ENCODE assay signal across 35 cellular contexts in the genomic region with DNA sequence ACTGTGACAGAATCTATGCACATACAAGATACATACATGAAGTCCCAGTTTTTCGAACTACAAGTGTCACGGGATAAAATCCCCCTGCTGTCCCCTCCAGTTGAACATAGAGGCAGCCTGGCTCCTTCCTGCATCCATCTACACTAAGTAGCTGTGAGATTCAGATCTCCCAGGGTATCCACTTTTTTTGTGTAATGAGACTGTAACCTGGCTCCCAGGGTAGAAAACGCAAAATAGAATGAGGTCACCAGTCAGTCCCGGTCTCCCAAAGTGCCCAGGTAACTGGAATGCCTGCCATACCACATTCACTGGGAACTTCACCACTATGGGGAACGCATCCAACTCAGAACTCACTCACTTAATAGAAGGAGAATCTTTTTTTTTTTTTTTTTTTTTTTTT.
DNase-seq lines count a peak whose midpoint lies in the region; ATAC-seq and TF ChIP-seq lines count a peak whose summit lies in the region.
"Had no signal": no experiment of that assay in that cellular context is flagged by ENCODE, and none has a peak within 500 bp of the region (broad histone marks: within the 10 kb centered on the region; RNA-seq: fewer than 3 reads in every experiment).

No MANE protein-coding gene starts in this region.

- 91 to 94% methylated on average over 2 to 4 of the region's 5 CpGs for WGBS in endodermal cell (ENCODE audit: insufficient coverage in 1 of 2, insufficient read length in 1 of 2), 2 experiments
- WGBS in mesendoderm (ENCODE audit: extremely low coverage, insufficient coverage, low lambda C conversion rate): no CpG with 5 or more reads among the region's 5 CpGs
- WGBS in stomach, 5 donors: 93 to 97% (median 94%) methylated on average over 5 of the region's 5 CpGs

- H2BK120ac ChIP-seq in mesendoderm (ENCODE audit: low read depth, low read length): no peak overlapping the region

- H4K8ac ChIP-seq in mesendoderm (ENCODE audit: low read depth, low read length): no peak overlapping the region

- H3K79me2 ChIP-seq in mesendoderm (ENCODE audit: control insufficient read depth, insufficient read depth, low read length): no peaks in the 10 kb centered on the region

- H3K4me3 ChIP-seq in endodermal cell (ENCODE audit: low read length): no peak overlapping the region
- no peak overlapping the region for H3K4me3 ChIP-seq in mesendoderm (ENCODE audit: low read length)
- H3K4me3 ChIP-seq in stomach: no peak overlapping the region
- H3K4me3 ChIP-seq: A549; BLaER1; BLaER1 treated with 17β-estradiol and CSF1 and Interleukin-3, amounts not matched to agents 10 nM and 100 nM had no signal

- H3K36me3 Mint-ChIP-seq in endodermal cell (ENCODE audit: low read depth): no peaks in the 10 kb centered on the region
- peaks cover 59% of the 10 kb centered on the region for H3K36me3 Mint-ChIP-seq in nephron progenitor cell (ENCODE audit: low read depth)
- H3K36me3 Mint-ChIP-seq in glutamatergic neuron (ENCODE audit: unreplicated experiment): no peaks in the 10 kb centered on the region
- no peaks in the 10 kb centered on the region for H3K36me3 Mint-ChIP-seq in activated naive CD4-positive, alpha-beta T cell treated with anti-CD3 and anti-CD28 coated beads, Interleukin-2, amount 50 U/mL, for 72 hours
- H3K36me3 Mint-ChIP-seq: CD4-positive, alpha-beta memory T cell; CD4-positive, CD25-positive, alpha-beta regulatory T cell; CD8-positive, alpha-beta T cell had no signal

- H3K4me1 ChIP-seq in endodermal cell (ENCODE audit: control insufficient read depth, insufficient read depth, low read length) (no peaks in the 10 kb centered on the region), mesendoderm (ENCODE audit: control insufficient read depth, low read depth, low read length) (no peaks in the 10 kb centered on the region), stomach (peaks cover 8 to 23% (median 17%) of the 10 kb centered on the region in 4 donors)
- H3K4me1 ChIP-seq: A549, BE2C, Caco-2 had no signal

- no peak overlapping the region for H3K4me3 Mint-ChIP-seq in endodermal cell
- H3K4me3 Mint-ChIP-seq in nephron progenitor cell: no peak overlapping the region
- no peak overlapping the region for H3K4me3 Mint-ChIP-seq in glutamatergic neuron (ENCODE audit: unreplicated experiment)
- H3K4me3 Mint-ChIP-seq: B cell; CD14-positive monocyte; CD4-positive, alpha-beta memory T cell; CD4-positive, alpha-beta T cell; CD8-positive, alpha-beta memory T cell; CD8-positive, alpha-beta T cell had no signal

- TF ChIP-seq POLR2A in stomach (IDR thresholded peaks at IDR 0.05): no peak

- no peaks in the 10 kb centered on the region for H3K27me3 ChIP-seq in endodermal cell (ENCODE audit: control insufficient read depth, insufficient read depth, low read length, poor library complexity, severe bottlenecking)
- no peaks in the 10 kb centered on the region for H3K27me3 ChIP-seq in mesendoderm (ENCODE audit: insufficient read depth, low read length, poor library complexity)
- no peaks in the 10 kb centered on the region for H3K27me3 ChIP-seq in stomach
- H3K27me3 ChIP-seq: BE2C; BLaER1; BLaER1 treated with 17β-estradiol and CSF1 and Interleukin-3, amounts not matched to agents 10 nM and 100 nM had no signal

- no peak overlapping the region for H3K27ac ChIP-seq in endodermal cell (ENCODE audit: low read depth, low read length)
- no peak overlapping the region for H3K27ac ChIP-seq in mesendoderm (ENCODE audit: low read depth, low read length)
- no peak overlapping the region for H3K27ac ChIP-seq in stomach
- H3K27ac ChIP-seq: 22Rv1; A549; BLaER1; BLaER1 treated with 17β-estradiol and CSF1 and Interleukin-3, amounts not matched to agents 10 nM and 100 nM; C4-2B had no signal

- H3K9me3 Mint-ChIP-seq in endodermal cell (no peaks in the 10 kb centered on the region), nephron progenitor cell (no peaks in the 10 kb centered on the region), glutamatergic neuron (ENCODE audit: unreplicated experiment) (no peaks in the 10 kb centered on the region)
- H3K9me3 Mint-ChIP-seq in activated naive CD4-positive, alpha-beta T cell treated with anti-CD3 and anti-CD28 coated beads, Interleukin-2, amount 50 U/mL, for 72 hours: no peaks in the 10 kb centered on the region
- H3K9me3 Mint-ChIP-seq: CD4-positive, alpha-beta T cell; CD8-positive, alpha-beta memory T cell; CD8-positive, alpha-beta T cell had no signal

- no peaks in the 10 kb centered on the region for H3K79me1 ChIP-seq in mesendoderm (ENCODE audit: low read length)

- H3K27ac Mint-ChIP-seq in endodermal cell (no peak overlapping the region), nephron progenitor cell (peak overlapping the region; percentile 71), glutamatergic neuron (ENCODE audit: unreplicated experiment) (no peak overlapping the region)
- no peak overlapping the region for H3K27ac Mint-ChIP-seq in activated naive CD4-positive, alpha-beta T cell treated with anti-CD3 and anti-CD28 coated beads, Interleukin-2, amount 50 U/mL, for 72 hours
- H3K27ac Mint-ChIP-seq: B cell; CD4-positive, alpha-beta memory T cell; CD4-positive, alpha-beta T cell; CD4-positive, CD25-positive, alpha-beta regulatory T cell; CD8-positive, alpha-beta memory T cell; CD8-positive, alpha-beta T cell had no signal

- ATAC-seq in activated naive CD4-positive, alpha-beta T cell treated with anti-CD3 and anti-CD28 coated beads, Interleukin-2, amount 50 U/mL, for 72 hours: no peak
- ATAC-seq: A549; CD8-positive, alpha-beta T cell had no signal

- H3K4ac ChIP-seq in mesendoderm (ENCODE audit: low read depth, low read length): no peak overlapping the region

- H3K36me3 ChIP-seq in endodermal cell (ENCODE audit: control insufficient read depth, insufficient read depth, low read length): peaks cover 7% of the 10 kb centered on the region
- no peaks in the 10 kb centered on the region for H3K36me3 ChIP-seq in mesendoderm (ENCODE audit: control insufficient read depth, insufficient read depth, low read length)
- H3K36me3 ChIP-seq in stomach: peaks cover 0 to 25% (median 20%) of the 10 kb centered on the region in 4 donors
- H3K36me3 ChIP-seq: BE2C had no signal

- H3K9ac ChIP-seq in endodermal cell (ENCODE audit: extremely low read depth, low read length, poor library complexity, severe bottlenecking): no peak overlapping the region
- no peak overlapping the region for H3K9ac ChIP-seq in mesendoderm (ENCODE audit: low read length)
- H3K9ac ChIP-seq: BLaER1; BLaER1 treated with 17β-estradiol and CSF1 and Interleukin-3, amounts not matched to agents 10 nM and 100 nM had no signal

- H3K9me3 ChIP-seq in endodermal cell (ENCODE audit: control insufficient read depth, low read length): no peaks in the 10 kb centered on the region
- no peaks in the 10 kb centered on the region for H3K9me3 ChIP-seq in stomach
- H3K9me3 ChIP-seq: A549, BE2C, BLaER1, Caco-2 had no signal

- intact Hi-C loops in stomach (cut with DNase I; ENCODE audit: low total_unique reads): no loop called here

- H4K5ac ChIP-seq in mesendoderm (ENCODE audit: low read length): no peak overlapping the region

- no peak overlapping the region for H3K18ac ChIP-seq in mesendoderm (ENCODE audit: low read length)

- H3K23ac ChIP-seq in mesendoderm (ENCODE audit: low read length): no peak overlapping the region

- peaks cover 4% of the 10 kb centered on the region for H3K4me1 Mint-ChIP-seq in endodermal cell
- peaks cover 38% of the 10 kb centered on the region for H3K4me1 Mint-ChIP-seq in nephron progenitor cell
- peaks cover 4% of the 10 kb centered on the region for H3K4me1 Mint-ChIP-seq in glutamatergic neuron (ENCODE audit: low read depth, unreplicated experiment)
- H3K4me1 Mint-ChIP-seq: CD14-positive monocyte had no signal

- no peak overlapping the region for H2BK5ac ChIP-seq in mesendoderm (ENCODE audit: low read length)

- no peak overlapping the region for H3K4me2 ChIP-seq in mesendoderm (ENCODE audit: low read length)
- H3K4me2 ChIP-seq: A549; BLaER1; BLaER1 treated with 17β-estradiol and CSF1 and Interleukin-3, amounts not matched to agents 10 nM and 100 nM had no signal

- H3K27me3 Mint-ChIP-seq in endodermal cell (ENCODE audit: insufficient read depth): no peaks in the 10 kb centered on the region
- H3K27me3 Mint-ChIP-seq in nephron progenitor cell (ENCODE audit: low read depth, poor library complexity): peaks cover 4% of the 10 kb centered on the region
- no peaks in the 10 kb centered on the region for H3K27me3 Mint-ChIP-seq in glutamatergic neuron (ENCODE audit: unreplicated experiment)
- H3K27me3 Mint-ChIP-seq: B cell; CD4-positive, alpha-beta memory T cell; CD4-positive, alpha-beta T cell had no signal

- H3K56ac ChIP-seq in mesendoderm (ENCODE audit: low read length): no peak overlapping the region

- TF ChIP-seq CTCF in endodermal cell (conservative IDR thresholded peaks at IDR 0.05) (no peak), nephron progenitor cell (IDR thresholded peaks at IDR 0.05) (no peak), stomach (IDR thresholded peaks at IDR 0.05) (no peak), glutamatergic neuron (IDR thresholded peaks at IDR 0.05; ENCODE audit: partially characterized antibody, unreplicated experiment) (no peak)

- TF ChIP-seq EP300 in stomach (IDR thresholded peaks at IDR 0.05): no peak

- H2BK15ac ChIP-seq in mesendoderm (replicated peaks; ENCODE audit: low read depth): no peak overlapping the region

- H2AK5ac ChIP-seq in mesendoderm (ENCODE audit: low read length): no peak overlapping the region

- DNase-seq in endodermal cell (peak; percentile 55), islet precursor cell (peak; percentile 54), mesendoderm (peak; percentile 49), nephron progenitor cell (no peak), stomach (no peak), glutamatergic neuron (no peak)
- DNase-seq in stimulated activated naive CD4-positive, alpha-beta T cell treated with Interleukin-2 at 50 U/mL for 16 hours (lab: John Stamatoyannopoulos, UW): no peak
- no peak for DNase-seq in activated naive CD4-positive, alpha-beta T cell treated with anti-CD3 and anti-CD28 coated beads, Interleukin-2, amount 50 U/mL, for 72 hours (ENCODE audit: low spot score in 2 of 2)
- DNase-seq: 8988T; ACHN; AML-193; BE2C; C1 segment of cervical spinal cord; Caco-2; Calu3; CD4-positive, alpha-beta memory T cell; CD4-positive, alpha-beta T cell; CD4-positive, CD25-positive, alpha-beta regulatory T cell; CD8-positive, alpha-beta memory T cell; CD8-positive, alpha-beta T cell; COR-L47; DMS 273 treated with DMSO at 0.1 percent for 48 hours; DMS153; DMS53; DMS79; DMS79 treated with DMSO at 0.1 percent for 48 hours; DND-41; EL had no signal

Comparison
In these comparisons a context has a peak if more than half of its experiments do, and no peak if none do; other contexts are left out.
1. DNase-seq: peak in endodermal cell (single experiment), islet precursor cell (single experiment) and mesendoderm (single experiment); none in nephron progenitor cell (single experiment), stomach (single experiment), glutamatergic neuron (single experiment), stimulated activated naive CD4-positive, alpha-beta T cell treated with Interleukin-2 at 50 U/mL for 16 hours (single experiment) and activated naive CD4-positive, alpha-beta T cell treated with anti-CD3 and anti-CD28 coated beads, Interleukin-2, amount 50 U/mL, for 72 hours (0 of 2).